Comparison of ENCODE assay signal across 13 cellular contexts in the genomic region with DNA sequence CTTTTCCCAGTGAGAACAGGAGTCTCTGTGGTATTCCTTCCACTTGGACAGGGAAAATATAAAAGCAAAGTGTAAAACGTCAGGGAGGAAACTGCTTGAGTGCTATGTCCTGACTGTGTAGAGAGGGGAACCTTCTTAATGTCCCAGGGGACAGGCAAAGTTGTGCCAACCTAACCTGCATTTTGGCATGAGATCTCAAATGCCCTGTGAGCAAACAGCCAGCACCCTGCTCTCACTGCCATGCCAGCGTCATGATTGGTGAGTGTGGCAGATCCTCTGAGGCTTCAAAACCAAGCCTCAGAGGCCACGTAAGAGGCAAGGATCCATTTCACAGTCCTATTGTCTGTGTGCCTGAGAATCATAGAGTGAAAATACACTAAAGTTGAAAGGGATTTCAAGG.
"Had no signal": no experiment of that assay in that cellular context is flagged by ENCODE, and none has a peak within 500 bp of the region (broad histone marks: within the 10 kb centered on the region; RNA-seq: fewer than 3 reads in every experiment).

No MANE protein-coding gene starts in this region.

- DNase-seq: activated CD4-positive, alpha-beta T cell treated with anti-CD3 and anti-CD28 coated beads for 1 hour; activated CD8-positive, alpha-beta memory T cell treated with anti-CD3 and anti-CD28 coated beads, Interleukin-2, amount 50 U/mL, for 48 hours; amniotic stem cell; central memory CD4-positive, alpha-beta T cell; colonic mucosa; left lung; nephron progenitor cell; T1000; transverse colon had no signal

- H3K4me3 ChIP-seq: colonic mucosa, hepatocyte, left lung, transverse colon, vagina had no signal

- H3K9me3 ChIP-seq: colonic mucosa, left lung, transverse colon, vagina had no signal

- H3K9me3 Mint-ChIP-seq: nephron progenitor cell, T-cell had no signal

- H3K27me3 Mint-ChIP-seq: activated naive CD8-positive, alpha-beta T cell; T-cell had no signal

- H3K4me3 Mint-ChIP-seq: activated naive CD8-positive, alpha-beta T cell; nephron progenitor cell; T-cell had no signal

- H3K4me1 ChIP-seq: colonic mucosa had no signal

- H3K36me3 Mint-ChIP-seq: activated naive CD8-positive, alpha-beta T cell; T-cell had no signal

- H3K36me3 ChIP-seq: colonic mucosa, left lung, transverse colon, vagina had no signal

- H3K27ac ChIP-seq: colonic mucosa, hepatocyte, left lung, transverse colon, vagina had no signal

- H3K27me3 ChIP-seq: colonic mucosa, hepatocyte, left lung, transverse colon, vagina had no signal

- H3K27ac Mint-ChIP-seq: nephron progenitor cell, T-cell had no signal
